1 cellular context compared by ENCODE assay signal in genomic region chr1:827221-828063, GRCh38.
A peak's percentile ranks its signal among the peaks of the same experiment; 100 is the strongest.
TF ChIP-seq lines count a peak whose summit lies in the region.
"Not testable (repeated sequence)": the region's sequence is repeated elsewhere in the genome, so short reads cannot be mapped to it uniquely, and the experiment has no call there.

No MANE protein-coding gene starts in this region.

TF ChIP-seq in HepG2, 621 proteins besides CTCF, POLR2A, EP300 and RAD21 (continued from another document):
- TF ChIP-seq ZBTB2 (CRISPR knock-in tag; IDR thresholded peaks at IDR 0.05; ENCODE audit: low read depth) (peak; percentile 45; the same call in 1 of the 2 replicates), TBX2 (CRISPR knock-in tag; IDR thresholded peaks at IDR 0.05; ENCODE audit: borderline replicate concordance) (peak; percentile 28; the same call in 1 of the 2 replicates), TAF1 (CRISPR knock-in tag; IDR thresholded peaks at IDR 0.05) (peak; percentile 61), FOXA3 (CRISPR knock-in tag; IDR thresholded peaks at IDR 0.05) (peak; percentile 43), GMEB2 (CRISPR knock-in tag; IDR thresholded peaks at IDR 0.05; ENCODE audit: low read depth) (peak; percentile 75; the same call in 1 of the 2 replicates), POGZ (CRISPR knock-in tag; IDR thresholded peaks at IDR 0.05) (0 out of 2 replicates have a peak, but pooled peaks have one; percentile 35), ZBTB7B (CRISPR knock-in tag; IDR thresholded peaks at IDR 0.05) (0 out of 2 replicates have a peak, but pooled peaks have one; percentile 20), ERF (CRISPR knock-in tag; IDR thresholded peaks at IDR 0.05) (0 out of 2 replicates have a peak, but pooled peaks have one; percentile 33), CREM (IDR thresholded peaks at IDR 0.05) (peak; percentile 67), GMEB1 (CRISPR knock-in tag; IDR thresholded peaks at IDR 0.05; ENCODE audit: borderline replicate concordance) (peak; percentile 89), GATAD2A (CRISPR knock-in tag; IDR thresholded peaks at IDR 0.05) (0 out of 2 replicates have a peak, but pooled peaks have one; percentile 12), ZFX (CRISPR knock-in tag; IDR thresholded peaks at IDR 0.05; ENCODE audit: low read depth) (peak; percentile 47), GATAD1 (CRISPR knock-in tag; IDR thresholded peaks at IDR 0.05) (peak; percentile 81), ZNF687 (CRISPR knock-in tag; IDR thresholded peaks at IDR 0.05) (peak; percentile 85), ZNF501 (CRISPR knock-in tag; IDR thresholded peaks at IDR 0.05) (peak; percentile 73), ASH2L (IDR thresholded peaks at IDR 0.05; ENCODE audit: insufficient read length, low read depth, low read length) (peak; percentile 55), ZBTB25 (CRISPR knock-in tag; IDR thresholded peaks at IDR 0.05) (peak; percentile 70; the same call in 1 of the 2 replicates), RBFOX2 (IDR thresholded peaks at IDR 0.05; ENCODE audit: low read depth, low read length) (peak; percentile 81), THAP9 (CRISPR knock-in tag; IDR thresholded peaks at IDR 0.05; ENCODE audit: borderline replicate concordance) (peak; percentile 76; the same call in 1 of the 2 replicates), MAX (IDR thresholded peaks at IDR 0.05) (peak; percentile 19), SIN3A (IDR thresholded peaks at IDR 0.05; ENCODE audit: borderline replicate concordance, low read depth, low read length) (peak; percentile 73; the same call in 1 of the 2 replicates), SAP130 (CRISPR knock-in tag; IDR thresholded peaks at IDR 0.05; ENCODE audit: low read depth) (peak; percentile 48; the same call in 1 of the 2 replicates), TFE3 (CRISPR knock-in tag; IDR thresholded peaks at IDR 0.05) (peak; percentile 16; the same call in 1 of the 2 replicates), ELF3 (CRISPR knock-in tag; IDR thresholded peaks at IDR 0.05) (peak; percentile 58), ZNF639 (CRISPR knock-in tag; conservative IDR thresholded peaks at IDR 0.05) (peak; percentile 69; the same call in 1 of the 2 replicates), ZNF607 (CRISPR knock-in tag; IDR thresholded peaks at IDR 0.05; ENCODE audit: borderline replicate concordance) (0 out of 2 replicates have a peak, but pooled peaks have one; percentile 26), POLR2G (IDR thresholded peaks at IDR 0.05; ENCODE audit: low read depth, low read length) (peak; percentile 72), FOXO1 (CRISPR knock-in tag; IDR thresholded peaks at IDR 0.05) (peak; percentile 49; the same call in 1 of the 2 replicates), PHF8 (CRISPR knock-in tag; IDR thresholded peaks at IDR 0.05) (peak; percentile 82), ATF1 (CRISPR knock-in tag; IDR thresholded peaks at IDR 0.05) (peak; percentile 56; the same call in 1 of the 2 replicates), KMT2A (CRISPR knock-in tag; IDR thresholded peaks at IDR 0.05) (0 out of 2 replicates have a peak, but pooled peaks have one; percentile 52)
- not testable (repeated sequence) for TF ChIP-seq CREM (CRISPR knock-in tag; IDR thresholded peaks at IDR 0.05)
TF ChIP-seq in HepG2: peak in this region for 93; not testable (repeated sequence) for 528.
